Comparison of ENCODE assay signal across 2 cellular contexts in the genomic region with DNA sequence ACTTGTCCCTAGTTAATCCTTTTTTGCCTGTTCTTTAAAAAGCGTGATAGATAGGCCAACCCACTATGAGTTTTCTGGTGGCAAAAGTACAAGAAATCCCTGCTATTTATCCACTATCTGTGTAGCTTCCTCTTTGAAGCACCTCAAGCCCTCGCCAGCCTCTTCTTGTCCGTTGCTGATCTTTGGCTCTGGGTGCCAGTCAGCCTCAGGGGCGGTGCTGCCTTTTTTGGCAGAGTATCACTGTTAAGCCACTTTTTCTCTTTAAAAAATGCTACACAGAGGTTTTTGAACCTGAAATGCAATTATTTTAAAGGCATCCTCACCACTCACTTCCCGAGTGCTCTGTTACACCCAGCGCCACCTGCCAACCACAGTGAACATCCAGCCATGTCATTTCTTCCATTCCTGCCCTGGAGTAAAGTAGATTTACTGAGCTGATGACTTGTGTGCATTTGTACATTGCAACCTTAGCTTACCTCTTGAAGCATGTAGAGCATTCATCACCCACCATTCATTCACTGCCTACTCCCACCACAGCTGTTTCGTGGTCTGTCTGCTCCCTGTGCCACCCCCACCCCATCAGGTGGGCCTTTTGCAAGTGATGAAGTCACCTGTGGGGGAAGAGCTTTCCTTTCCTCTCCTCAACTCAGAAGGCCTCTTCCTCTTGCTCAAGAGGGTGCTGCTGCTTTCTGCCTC.
TF ChIP-seq lines count a peak whose summit lies in the region.

No MANE protein-coding gene starts in this region.

TF ChIP-seq in GM12891, 5 proteins besides CTCF, POLR2A, EP300 and RAD21:
- no peak for TF ChIP-seq PAX5 (IDR thresholded peaks at IDR 0.05; ENCODE audit: insufficient read depth, low read length, severe bottlenecking)

TF ChIP-seq in H1, 55 proteins besides CTCF, POLR2A, EP300 and RAD21:
- TF ChIP-seq NRF1 (IDR thresholded peaks at IDR 0.05; ENCODE audit: low read depth, low read length) (no peak), CBX8 (IDR thresholded peaks at IDR 0.05; ENCODE audit: borderline replicate concordance, low read depth, low read length) (no peak), ZNF274 (IDR thresholded peaks at IDR 0.05; ENCODE audit: borderline replicate concordance, extremely low read depth, low read length) (no peak), SP1 (IDR thresholded peaks at IDR 0.05; ENCODE audit: low read depth, low read length) (no peak), RXRA (IDR thresholded peaks at IDR 0.05; ENCODE audit: insufficient read depth, low read depth, low read length) (no peak), HDAC6 (IDR thresholded peaks at IDR 0.05; ENCODE audit: low read depth, low read length) (no peak), FOSL1 (IDR thresholded peaks at IDR 0.05; ENCODE audit: insufficient read depth, low read depth, low read length) (no peak), TBP (IDR thresholded peaks at IDR 0.05; ENCODE audit: low read depth, low read length) (no peak), RNF2 (IDR thresholded peaks at IDR 0.05; ENCODE audit: borderline replicate concordance, low read depth, low read length, missing control alignments, poor library complexity, severe bottlenecking) (no peak)
- TF ChIP-seq, protein P1, sequence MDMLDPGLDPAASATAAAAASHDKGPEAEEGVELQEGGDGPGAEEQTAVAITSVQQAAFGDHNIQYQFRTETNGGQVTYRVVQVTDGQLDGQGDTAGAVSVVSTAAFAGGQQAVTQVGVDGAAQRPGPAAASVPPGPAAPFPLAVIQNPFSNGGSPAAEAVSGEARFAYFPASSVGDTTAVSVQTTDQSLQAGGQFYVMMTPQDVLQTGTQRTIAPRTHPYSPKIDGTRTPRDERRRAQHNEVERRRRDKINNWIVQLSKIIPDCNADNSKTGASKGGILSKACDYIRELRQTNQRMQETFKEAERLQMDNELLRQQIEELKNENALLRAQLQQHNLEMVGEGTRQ (IDR thresholded peaks at IDR 0.05; ENCODE audit: low read length), result no peak
